In genomic region chr1:145985502-145986439, GRCh38 we compare ENCODE assay signal across 8 cellular contexts. TPM values are rescaled to one million over a fixed set of nuclear protein-coding genes. Genes with fewer than 3 reads are reported as not detected.
DNase-seq lines count a peak whose midpoint lies in the region; ATAC-seq and TF ChIP-seq lines count a peak whose summit lies in the region.

No MANE protein-coding gene starts in this region.

- H3K27ac ChIP-seq in HCT116 (ENCODE audit: low read depth, low read length) (peak overlapping the region; percentile 20), endodermal cell (ENCODE audit: low read depth, low read length) (no peak overlapping the region)

- no peaks in the 10 kb centered on the region for H4K20me1 ChIP-seq in HCT116 (ENCODE audit: insufficient read depth)

- no TSS peak for BruUV-seq in HCT116 (replicated peaks; lab: Mats Ljungman, UMichigan)

- H3K9me3 Mint-ChIP-seq in endodermal cell, result no peaks in the 10 kb centered on the region
- H3K9me3 Mint-ChIP-seq in naive thymus-derived CD8-positive, alpha-beta T cell, result peaks cover 0 to 3% (median 0%) of the 10 kb centered on the region in 9 donors

- peak overlapping the region; percentile 81 for H3K27ac Mint-ChIP-seq in endodermal cell
- H3K27ac Mint-ChIP-seq in naive thymus-derived CD8-positive, alpha-beta T cell, result peak overlapping the region in 9 of 10 donors; percentile 38 to 95 (median 89)

- TF ChIP-seq POLR2A in HCT116 (IDR thresholded peaks at IDR 0.05; ENCODE audit: borderline replicate concordance, extremely low read depth, insufficient read depth, insufficient read length), result no peak

- DNase-seq in A172 (ENCODE audit: low spot score) (peak; percentile 63), HCT116 (ENCODE audit: low read depth, low spot score) (peak; percentile 33), SIG-M5 treated with dmso at 0.1 percent for 504 hours (lab: John Stamatoyannopoulos, UW; ENCODE audit: unreplicated experiment) (peak; percentile 93), endodermal cell (no peak), SW480 (ENCODE audit: low spot score) (no peak), amniotic stem cell (lab: John Stamatoyannopoulos, UW) (no peak)
- DNase-seq in naive thymus-derived CD8-positive, alpha-beta T cell, result no peak

- H3K4me1 ChIP-seq in HCT116 (ENCODE audit: control insufficient read depth in 1 of 2, insufficient read depth in 2 of 2, low read length in 2 of 2) (peaks cover 18 to 37% of the 10 kb centered on the region in 2 experiments), endodermal cell (ENCODE audit: control insufficient read depth, insufficient read depth, low read length) (peaks cover 9% of the 10 kb centered on the region)

- H3K36me3 ChIP-seq in HCT116 (ENCODE audit: control insufficient read depth in 1 of 2, insufficient read depth in 2 of 2, low read length in 2 of 2), result no peaks in the 10 kb centered on the region
- no peaks in the 10 kb centered on the region for H3K36me3 ChIP-seq in endodermal cell (ENCODE audit: control insufficient read depth, insufficient read depth, low read length)

- ATAC-seq in HCT116 (peak; percentile 70), HG02884 (IDR thresholded peaks at IDR 0.05; ENCODE audit: unreplicated experiment) (no peak)
- ATAC-seq in naive thymus-derived CD8-positive, alpha-beta T cell, result no peak

- no peak for TF ChIP-seq RAD21 in HCT116 (IDR thresholded peaks at IDR 0.05; ENCODE audit: low read depth)

- WGBS in endodermal cell (ENCODE audit: insufficient coverage in 1 of 2, insufficient read length in 1 of 2), 2 experiments, result 89 to 91% methylated on average over 11 to 15 of the region's 15 CpGs

- H3K27me3 ChIP-seq in HCT116 (ENCODE audit: insufficient read depth, low read length) (no peaks in the 10 kb centered on the region), endodermal cell (ENCODE audit: control insufficient read depth, insufficient read depth, low read length, poor library complexity, severe bottlenecking) (no peaks in the 10 kb centered on the region)

- H2AFZ ChIP-seq in HCT116 (ENCODE audit: low read depth, low read length, poor library complexity, severe bottlenecking), result peak overlapping the region; percentile 86

- H3K9me2 ChIP-seq in HCT116 (ENCODE audit: insufficient read depth), result no peaks in the 10 kb centered on the region

- POLR2A ChIA-PET in HCT116 (lab: Charles Lee), result interaction anchor here (1.2 kb wide), 1 partner anchor 21 kb away, joined by 3 read pairs; the partner anchor contains the start of genes ANKRD34A and POLR3GL
- POLR2A ChIA-PET in naive thymus-derived CD8-positive, alpha-beta T cell (lab: Charles Lee), result interaction anchor here (0.5 to 30.6 kb wide), 5 partner anchors 8 to 66 kb away, joined by 3 to 1573 read pairs (median 6); partner anchors contain the start of genes ANKRD34A, LIX1L, POLR3GL and TXNIP

- H3K36me3 Mint-ChIP-seq in endodermal cell (ENCODE audit: low read depth), result no peaks in the 10 kb centered on the region
- H3K36me3 Mint-ChIP-seq in naive thymus-derived CD8-positive, alpha-beta T cell, result peaks cover 0 to 1% (median 0%) of the 10 kb centered on the region in 3 donors

- intact Hi-C loops in HCT116 (cut with micrococcal nuclease), result no loop called here

- H3K79me2 ChIP-seq in HCT116 (ENCODE audit: insufficient read depth, low read length), result no peaks in the 10 kb centered on the region

- RAD21 ChIA-PET in HCT116 (lab: Charles Lee; ENCODE audit: low non-redundant PET in 1 of 2, low total read pairs in 2 of 2, uncharacterized antibody in 2 of 2, unreplicated experiment in 2 of 2), result no interaction called here

- H3K9me3 ChIP-seq in HCT116 (ENCODE audit: control insufficient read depth in 1 of 2, insufficient read depth in 1 of 2, low read depth in 1 of 2, low read length in 2 of 2), result no peaks in the 10 kb centered on the region
- no peaks in the 10 kb centered on the region for H3K9me3 ChIP-seq in endodermal cell (ENCODE audit: control insufficient read depth, low read length)

- H3K4me3 Mint-ChIP-seq in endodermal cell, result no peak overlapping the region
- peak overlapping the region; percentile 29 to 75 (median 65) for H3K4me3 Mint-ChIP-seq in naive thymus-derived CD8-positive, alpha-beta T cell

- no peak for TF ChIP-seq CTCF in HCT116 (IDR thresholded peaks at IDR 0.05 in 2 of 3, conservative IDR thresholded peaks at IDR 0.05 in 1 of 3; ENCODE audit: borderline replicate concordance in 1 of 3, insufficient read depth in 1 of 3, low read depth in 2 of 3, low read length in 2 of 3)
- TF ChIP-seq CTCF in endodermal cell (conservative IDR thresholded peaks at IDR 0.05), result no peak

- CTCF ChIA-PET in HCT116 (lab: Charles Lee), result interaction anchor here (1.6 kb wide), 1 partner anchor 8 kb away, joined by 5 read pairs; no protein-coding TSS in a partner anchor

- peaks cover 17% of the 10 kb centered on the region for H3K4me1 Mint-ChIP-seq in endodermal cell
- H3K4me1 Mint-ChIP-seq in naive thymus-derived CD8-positive, alpha-beta T cell, result peaks cover 48 to 84% (median 68%) of the 10 kb centered on the region in 4 donors

- peak overlapping the region; percentile 65 for H3K4me2 ChIP-seq in HCT116 (ENCODE audit: low read length)

- no peaks in the 10 kb centered on the region for H3K27me3 Mint-ChIP-seq in endodermal cell (ENCODE audit: insufficient read depth)
- H3K27me3 Mint-ChIP-seq in naive thymus-derived CD8-positive, alpha-beta T cell, result no peaks in the 10 kb centered on the region

- H3K9ac ChIP-seq in HCT116 (ENCODE audit: low read length), result 0 out of 2 replicates have a peak overlapping the region, but pooled peaks have one; percentile 1
- no peak overlapping the region for H3K9ac ChIP-seq in endodermal cell (ENCODE audit: extremely low read depth, low read length, poor library complexity, severe bottlenecking)

- H3K4me3 ChIP-seq in HCT116 (replicated peaks in 1 of 2; ENCODE audit: low read depth in 1 of 2, low read length in 2 of 2) (no peak overlapping the region), endodermal cell (ENCODE audit: low read length) (no peak overlapping the region)

TF ChIP-seq in HCT116, 20 proteins besides CTCF, POLR2A, EP300 and RAD21 (continues in another document):
- peak; percentile 91 for TF ChIP-seq SRF (IDR thresholded peaks at IDR 0.05; ENCODE audit: low read depth)
- TF ChIP-seq SIN3A (IDR thresholded peaks at IDR 0.05; ENCODE audit: low read depth), result no peak
- peak; percentile 29; the same call in 1 of the 2 replicates for TF ChIP-seq POLR2AphosphoS5 (IDR thresholded peaks at IDR 0.05; ENCODE audit: low read depth, low read length)
- no peak for TF ChIP-seq EGR1 (IDR thresholded peaks at IDR 0.05; ENCODE audit: low read depth)
- TF ChIP-seq CEBPB (IDR thresholded peaks at IDR 0.05; ENCODE audit: low read depth), result peak; percentile 94

RNA-seq across cellular contexts. Expression of gene TXNIP, which starts 10.6 kb away (rescaled TPM):
- 14.1 and 14.4 TPM in 2 replicates for total RNA-seq in A172 (2014; rRNA removed; shearing (Covaris generic))
- total RNA-seq in HCT116 (2021; ENCODE audit: unreplicated experiment) (2.5 TPM), endodermal cell (10 to 100 TPM in 1 of 2 donors, 1 to 10 TPM in 1; 9.9 to 12.2 TPM)
- polyA plus RNA-seq in HCT116 (2012), result not detected in 2 replicates
- 6.0 TPM for polyA plus RNA-seq in endodermal cell (2013, experiment 1 of 2)
- 18.7 TPM for polyA plus RNA-seq in endodermal cell (2013, experiment 2 of 2)
- total RNA-seq in naive thymus-derived CD8-positive, alpha-beta T cell, result 100 to 1,000 TPM; 836 to 848 TPM
- polyA plus RNA-seq in naive thymus-derived CD8-positive, alpha-beta T cell, result 1,000 to 10,000 TPM; 4,009 to 5,114 (median 5,016) TPM

RNA-seq across cellular contexts. Expression of gene POLR3GL, which starts 21.3 kb away (rescaled TPM):
- 21.0 and 24.0 TPM in 2 replicates for total RNA-seq in A172 (2014; rRNA removed; shearing (Covaris generic))
- total RNA-seq in HCT116 (2021; ENCODE audit: unreplicated experiment) (17.9 TPM), endodermal cell (10 to 100 TPM; 10.2 to 13.8 TPM)
- polyA plus RNA-seq in HCT116 (2012), result 26.3 and 28.6 TPM in 2 replicates
- 23.7 TPM for polyA plus RNA-seq in endodermal cell (2013, experiment 1 of 2)
- polyA plus RNA-seq in endodermal cell (2013, experiment 2 of 2), result 20.4 TPM
- total RNA-seq in naive thymus-derived CD8-positive, alpha-beta T cell, result 10 to 100 TPM; 32.5 to 34.4 TPM
- 100 to 1,000 TPM in 1 of 3 donors, 10 to 100 TPM in 2; 98.4 to 101 (median 98.6) TPM for polyA plus RNA-seq in naive thymus-derived CD8-positive, alpha-beta T cell

RNA-seq across cellular contexts. Expression of gene ANKRD34A, which starts 21.4 kb away (rescaled TPM):
- total RNA-seq in A172 (2014; rRNA removed; shearing (Covaris generic)), result 2.4 and 2.5 TPM in 2 replicates
- 1.1 TPM for total RNA-seq in HCT116 (2021; ENCODE audit: unreplicated experiment)
- polyA plus RNA-seq in HCT116 (2012), result 0.95 and 0.97 TPM in 2 replicates
- total RNA-seq in endodermal cell, result 1 to 10 TPM in 1 of 2 donors, under 1 TPM in 1; 0.55 to 1.4 TPM
- polyA plus RNA-seq in endodermal cell (2013, experiment 1 of 2), result 0.64 TPM
- 0.37 TPM for polyA plus RNA-seq in endodermal cell (2013, experiment 2 of 2)
- total RNA-seq in naive thymus-derived CD8-positive, alpha-beta T cell, result 1 to 10 TPM in 1 of 2 experiments, under 1 TPM in 1; 0.96 to 1.6 TPM
- polyA plus RNA-seq in naive thymus-derived CD8-positive, alpha-beta T cell, result under 1 TPM; 0.12 to 0.38 (median 0.25) TPM

RNA-seq across cellular contexts. Expression of gene LIX1L, which starts 28.0 kb away (rescaled TPM):
- 33.9 and 34.6 TPM in 2 replicates for total RNA-seq in A172 (2014; rRNA removed; shearing (Covaris generic))
- total RNA-seq in HCT116 (2021; ENCODE audit: unreplicated experiment), result 12.4 TPM
- polyA plus RNA-seq in HCT116 (2012), result 4.7 and 5.6 TPM in 2 replicates
- 10 to 100 TPM; 16.6 to 21.3 TPM for total RNA-seq in endodermal cell
- polyA plus RNA-seq in endodermal cell (2013, experiment 1 of 2), result 25.7 TPM
- 28.8 TPM for polyA plus RNA-seq in endodermal cell (2013, experiment 2 of 2)
- 10 to 100 TPM; 54.6 to 59.4 TPM for total RNA-seq in naive thymus-derived CD8-positive, alpha-beta T cell
- polyA plus RNA-seq in naive thymus-derived CD8-positive, alpha-beta T cell, result 10 to 100 TPM; 26.3 to 31.7 (median 29.3) TPM

RNA-seq across cellular contexts. Expression of gene HJV, which starts 35.8 kb away (rescaled TPM):
- total RNA-seq in A172 (2014; rRNA removed; shearing (Covaris generic)), result not detected in 2 replicates
- total RNA-seq in HCT116 (2021; ENCODE audit: unreplicated experiment) (not detected), endodermal cell (under 1 TPM; 0.13 to 0.15 TPM)
- not detected in 2 replicates for polyA plus RNA-seq in HCT116 (2012)
- not detected for polyA plus RNA-seq in endodermal cell (2013, experiment 1 of 2)
- not detected for polyA plus RNA-seq in endodermal cell (2013, experiment 2 of 2)
- total RNA-seq in naive thymus-derived CD8-positive, alpha-beta T cell, result not detected
- polyA plus RNA-seq in naive thymus-derived CD8-positive, alpha-beta T cell, result not detected

Comparison
In these comparisons a context has a peak if more than half of its experiments do, and no peak if none do; other contexts are left out.
1. DNase-seq: peak in A172 (single experiment), HCT116 (single experiment) and SIG-M5 treated with dmso at 0.1 percent for 504 hours (single experiment); none in endodermal cell (single experiment), naive thymus-derived CD8-positive, alpha-beta T cell (0 of 10), SW480 (single experiment) and amniotic stem cell (single experiment).
2. RNA of gene TXNIP, which starts 10.6 kb away (total RNA-seq): 836 to 848 TPM in naive thymus-derived CD8-positive, alpha-beta T cell; 14.1 to 14.4 TPM in A172, 9.9 to 12.2 TPM in endodermal cell and 2.5 TPM in HCT116 (single experiment); every median in the first group is over 10 times any median in the second.